ENCODE assay signal across 13 cellular contexts in genomic region chr10:373015-373414, GRCh38.
DNase-seq lines count a peak whose midpoint lies in the region; ATAC-seq, FAIRE-seq and TF ChIP-seq lines count a peak whose summit lies in the region.
"Had no signal": no experiment of that assay in that cellular context is flagged by ENCODE, and none has a peak within 500 bp of the region (broad histone marks: within the 10 kb centered on the region; RNA-seq: fewer than 3 reads in every experiment).

No MANE protein-coding gene starts in this region.

- peaks cover 22% of the 10 kb centered on the region for H3K4me1 Mint-ChIP-seq in glutamatergic neuron (ENCODE audit: low read depth, unreplicated experiment)
- peaks cover 16% of the 10 kb centered on the region for H3K4me1 Mint-ChIP-seq in CD4-positive, alpha-beta T cell (ENCODE audit: low read depth)
- H3K4me1 Mint-ChIP-seq: activated B cell treated with CpG ODN at 0.5 μM for 24 hours had no signal

- ATAC-seq in pancreas = peak in 3 of 4 donors; percentile 23 to 33 (median 28)
- ATAC-seq in CD4-positive, alpha-beta T cell (ENCODE audit: poor library complexity) = no peak
- no peak for ATAC-seq in GM18870 (IDR thresholded peaks at IDR 0.05; ENCODE audit: unreplicated experiment)
- no peak for ATAC-seq in GM19328 (IDR thresholded peaks at IDR 0.05; ENCODE audit: unreplicated experiment)

- TF ChIP-seq EP300 in SK-N-SH (IDR thresholded peaks at IDR 0.05; ENCODE audit: borderline replicate concordance in 1 of 2, low read depth in 1 of 2, low read length in 1 of 2) (no peak), tibial nerve (IDR thresholded peaks at IDR 0.05) (no peak)

- H3F3A ChIP-seq in SK-N-SH (replicated peaks; ENCODE audit: insufficient read depth) = peaks cover 41% of the 10 kb centered on the region

- peaks cover 6% of the 10 kb centered on the region for H3K9me3 Mint-ChIP-seq in glutamatergic neuron (ENCODE audit: unreplicated experiment)
- no peaks in the 10 kb centered on the region for H3K9me3 Mint-ChIP-seq in CD4-positive, alpha-beta T cell
- H3K9me3 Mint-ChIP-seq: activated B cell treated with CpG ODN at 0.5 μM for 24 hours; activated T-cell treated with anti-CD3 and anti-CD28 coated beads, Interleukin-2, amount 50 U/mL, for 24 hours had no signal

- TF ChIP-seq CTCF in SK-N-SH (IDR thresholded peaks at IDR 0.05) = no peak
- TF ChIP-seq CTCF in glutamatergic neuron (IDR thresholded peaks at IDR 0.05; ENCODE audit: partially characterized antibody, unreplicated experiment) = no peak
- no peak for TF ChIP-seq CTCF in pancreas (IDR thresholded peaks at IDR 0.05)
- no peak for TF ChIP-seq CTCF in CD4-positive, alpha-beta T cell (IDR thresholded peaks at IDR 0.05)
- no peak for TF ChIP-seq CTCF in tibial nerve (IDR thresholded peaks at IDR 0.05)

- POLR2A ChIA-PET in SK-N-SH (lab: Yijun Ruan, JAX) = interaction anchor here (0.9 kb wide), 1 partner anchor 18 kb away, joined by 3 read pairs; no protein-coding TSS in a partner anchor
- POLR2A ChIA-PET in CD4-positive, alpha-beta T cell (lab: Charles Lee) = interaction anchor here (0.6 kb wide), 1 partner anchor 128 kb away, joined by 3 read pairs; no protein-coding TSS in a partner anchor

- FAIRE-seq in pancreas (lab: Jason Lieb, UNC) = no peak

- H3K79me2 ChIP-seq in SK-N-SH (ENCODE audit: insufficient read depth) = no peaks in the 10 kb centered on the region; the same call in 1 of the 2 replicates

- CTCF ChIA-PET in SK-N-SH (lab: Yijun Ruan, JAX) = no interaction called here
- CTCF ChIA-PET in CD4-positive, alpha-beta T cell (lab: Charles Lee) = no interaction called here

- H3K9me3 ChIP-seq in SK-N-SH (no peaks in the 10 kb centered on the region), pancreas (no peaks in the 10 kb centered on the region), tibial nerve (no peaks in the 10 kb centered on the region)
- H3K9me3 ChIP-seq in CD4-positive, alpha-beta T cell (ENCODE audit: control insufficient read depth, low read length) = no peaks in the 10 kb centered on the region
- H3K9me3 ChIP-seq: neutrophil had no signal

- intact Hi-C loops in pancreas (cut with DNase I) = no loop called here
- intact Hi-C loops in CD4-positive, alpha-beta T cell (cut with DNase I, micrococcal nuclease) = no loop called here

- TF ChIP-seq POLR2A in tibial nerve (IDR thresholded peaks at IDR 0.05) = no peak

- H3K9me2 ChIP-seq in SK-N-SH = no peaks in the 10 kb centered on the region

- peaks cover 17% of the 10 kb centered on the region for H3K36me3 Mint-ChIP-seq in glutamatergic neuron (ENCODE audit: unreplicated experiment)
- H3K36me3 Mint-ChIP-seq in CD4-positive, alpha-beta T cell (ENCODE audit: low read depth) = peaks cover 22% of the 10 kb centered on the region

- no peak overlapping the region for H3K4me3 Mint-ChIP-seq in glutamatergic neuron (ENCODE audit: unreplicated experiment)
- no peak overlapping the region for H3K4me3 Mint-ChIP-seq in CD4-positive, alpha-beta T cell
- H3K4me3 Mint-ChIP-seq: activated B cell treated with CpG ODN at 0.5 μM for 24 hours; activated T-cell treated with anti-CD3 and anti-CD28 coated beads, Interleukin-2, amount 50 U/mL, for 24 hours had no signal

- H3K36me3 ChIP-seq in SK-N-SH (replicated peaks in 1 of 2; ENCODE audit: control insufficient read depth in 1 of 2, insufficient read depth in 2 of 2, low read length in 1 of 2) (peaks cover 7 to 14% of the 10 kb centered on the region in 2 experiments), pancreas (peaks cover 0 to 13% (median 0%) of the 10 kb centered on the region in 3 donors), tibial nerve (peaks cover 0 to 59% (median 0%) of the 10 kb centered on the region in 3 donors)
- H3K36me3 ChIP-seq: neutrophil had no signal

- H2AFZ ChIP-seq in SK-N-SH (ENCODE audit: low read depth) = no peak overlapping the region

- DNase-seq in AG08395 (ENCODE audit: low spot score) = peak; percentile 15
- peak; percentile 53 for DNase-seq in SK-N-SH
- DNase-seq in glutamatergic neuron = no peak
- DNase-seq in pancreas = no peak
- no peak for DNase-seq in CD4-positive, alpha-beta T cell
- no peak for DNase-seq in tibial nerve (ENCODE audit: low spot score in 2 of 2)
- DNase-seq: activated B cell treated with CpG ODN at 0.5 μM for 24 hours; activated T-cell treated with anti-CD3 and anti-CD28 coated beads, Interleukin-2, amount 50 U/mL, for 24 hours; AML-193; NCI-H510A had no signal

- peak overlapping the region; percentile 41 for H3K4me2 ChIP-seq in SK-N-SH

- no peaks in the 10 kb centered on the region for H3K27me3 ChIP-seq in SK-N-SH (ENCODE audit: insufficient read depth)
- H3K27me3 ChIP-seq in pancreas = no peaks in the 10 kb centered on the region
- H3K27me3 ChIP-seq in CD4-positive, alpha-beta T cell (ENCODE audit: control insufficient read depth, insufficient read depth, low read length) = no peaks in the 10 kb centered on the region
- H3K27me3 ChIP-seq in tibial nerve = no peaks in the 10 kb centered on the region
- H3K27me3 ChIP-seq: neutrophil had no signal

- H3K4me3 ChIP-seq in SK-N-SH (ENCODE audit: low read depth in 2 of 2, low read length in 1 of 2) (no peak overlapping the region), pancreas (no peak overlapping the region), tibial nerve (no peak overlapping the region)

- H3K9ac ChIP-seq in SK-N-SH = peak overlapping the region; percentile 28; the same call in 1 of the 2 replicates

- 57% methylated on average over 4 of the region's 4 CpGs for WGBS in SK-N-SH (ENCODE audit: low lambda C conversion rate)
- 85 to 89% methylated on average over 4 of the region's 4 CpGs for WGBS in pancreas, 2 donors
- WGBS in tibial nerve, 2 donors = 31 to 39% methylated on average over 4 of the region's 4 CpGs

- H3K27ac ChIP-seq in SK-N-SH (ENCODE audit: low read depth in 2 of 2, low read length in 1 of 2) (peak overlapping the region; percentile 81 to 94), pancreas (no peak overlapping the region), tibial nerve (peak overlapping the region in 2 of 4 donors; percentile 19 to 65)
- H3K27ac ChIP-seq in CD4-positive, alpha-beta T cell (ENCODE audit: low read depth, low read length) = no peak overlapping the region
- H3K27ac ChIP-seq: neutrophil had no signal

- no peak for TF ChIP-seq RAD21 in SK-N-SH (IDR thresholded peaks at IDR 0.05; ENCODE audit: low read length)

- H3K4me1 ChIP-seq in SK-N-SH (ENCODE audit: control insufficient read depth in 1 of 2, insufficient read depth in 2 of 2, low read depth in 1 of 2, low read length in 1 of 2) (peaks cover 49 to 61% of the 10 kb centered on the region in 2 experiments), pancreas (no peaks in the 10 kb centered on the region), tibial nerve (peaks cover 0 to 30% (median 8%) of the 10 kb centered on the region in 4 donors)

- no peaks in the 10 kb centered on the region for H4K20me1 ChIP-seq in SK-N-SH (ENCODE audit: insufficient read depth)

- peak overlapping the region; percentile 22 for H3K27ac Mint-ChIP-seq in glutamatergic neuron (ENCODE audit: unreplicated experiment)
- H3K27ac Mint-ChIP-seq in CD4-positive, alpha-beta T cell = no peak overlapping the region
- H3K27ac Mint-ChIP-seq: activated B cell treated with CpG ODN at 0.5 μM for 24 hours; activated T-cell treated with anti-CD3 and anti-CD28 coated beads, Interleukin-2, amount 50 U/mL, for 24 hours had no signal

- no peaks in the 10 kb centered on the region for H3K27me3 Mint-ChIP-seq in glutamatergic neuron (ENCODE audit: unreplicated experiment)
- no peaks in the 10 kb centered on the region for H3K27me3 Mint-ChIP-seq in CD4-positive, alpha-beta T cell
- H3K27me3 Mint-ChIP-seq: activated T-cell treated with anti-CD3 and anti-CD28 coated beads, Interleukin-2, amount 50 U/mL, for 24 hours had no signal

TF ChIP-seq in SK-N-SH, 30 proteins besides CTCF, POLR2A, EP300 and RAD21:
- TF ChIP-seq MXI1 (IDR thresholded peaks at IDR 0.05; ENCODE audit: low read depth, low read length) = no peak

Comparison
In these comparisons a context has a peak if more than half of its experiments do, and no peak if none do; other contexts are left out.
1. DNase-seq: peak in AG08395 (single experiment) and SK-N-SH (single experiment); none in glutamatergic neuron (single experiment), pancreas (0 of 6), CD4-positive, alpha-beta T cell (0 of 10) and tibial nerve (0 of 2).
2. H3K27ac ChIP-seq: peak in SK-N-SH (2 of 2); none in pancreas (0 of 4) and CD4-positive, alpha-beta T cell (single experiment).
3. ATAC-seq: peak in pancreas (3 of 4); none in CD4-positive, alpha-beta T cell (single experiment), GM18870 (single experiment) and GM19328 (single experiment).